8 cellular contexts compared by ENCODE assay signal in the genomic region with DNA sequence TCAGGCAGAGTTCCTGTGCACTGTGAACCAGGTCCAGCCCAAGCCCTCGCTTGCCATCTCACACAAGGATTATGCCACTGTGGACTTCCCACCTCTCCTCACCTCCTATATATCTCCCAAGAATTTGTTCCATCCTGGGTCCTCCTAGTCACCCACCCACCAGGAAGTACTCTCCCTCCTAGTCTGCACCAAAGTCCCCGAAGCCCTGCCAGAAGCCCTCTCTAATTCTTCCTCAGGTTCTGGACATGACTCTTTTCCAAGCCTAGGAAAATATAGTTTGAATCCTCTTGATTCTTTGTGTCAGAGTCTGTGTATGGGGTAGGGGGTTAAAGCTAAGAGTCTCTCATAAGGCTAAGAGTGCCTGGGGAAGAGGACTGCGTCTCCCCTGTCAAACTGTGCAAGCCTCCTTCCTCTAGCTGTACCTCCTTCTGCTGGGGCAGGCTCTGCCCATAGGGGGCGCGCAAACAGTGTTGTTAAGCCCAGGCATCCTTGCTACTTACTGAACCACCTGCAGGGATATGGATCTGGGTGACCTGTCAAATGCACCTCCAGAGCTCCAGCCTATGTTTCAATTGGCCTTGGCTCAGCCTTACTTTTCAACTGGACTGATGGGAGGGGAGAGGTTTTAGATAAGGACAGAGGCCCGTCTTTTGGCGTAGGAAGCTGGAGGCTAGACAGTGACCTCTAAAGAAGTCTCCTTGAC. TPM values are rescaled to one million over a fixed set of nuclear protein-coding genes. Genes with fewer than 3 reads are reported as not detected.
DNase-seq lines count a peak whose midpoint lies in the region; ATAC-seq, FAIRE-seq and TF ChIP-seq lines count a peak whose summit lies in the region.

No MANE protein-coding gene starts in this region.

- no peak for TF ChIP-seq POLR2A in tibial nerve (IDR thresholded peaks at IDR 0.05)

- peaks cover 66% of the 10 kb centered on the region for H3K27me3 Mint-ChIP-seq in activated T-cell treated with anti-CD3 and anti-CD28 coated beads, Interleukin-2, amount 50 U/mL, for 24 hours

- FAIRE-seq in pancreas (lab: Jason Lieb, UNC): no peak

- H2AFZ ChIP-seq in PC-3 (ENCODE audit: low read length): no peak overlapping the region

- peak overlapping the region; percentile 3; the same call in 1 of the 2 replicates for H3K4me3 ChIP-seq in PC-3 (ENCODE audit: low read length)
- no peak overlapping the region for H3K4me3 ChIP-seq in pancreas
- H3K4me3 ChIP-seq in tibial nerve: no peak overlapping the region

- POLR2A ChIA-PET in PC-3 (lab: Charles Lee; ENCODE audit: unreplicated experiment): interaction anchor here (0.6 kb wide), 1 partner anchor 107 kb away, joined by 4 read pairs; no protein-coding TSS in a partner anchor

- no peaks in the 10 kb centered on the region for H3F3A ChIP-seq in PC-3 (ENCODE audit: low read length, unreplicated experiment)

- no peaks in the 10 kb centered on the region for H3K9me3 ChIP-seq in PC-3 (ENCODE audit: low read length)
- no peaks in the 10 kb centered on the region for H3K9me3 ChIP-seq in pancreas
- H3K9me3 ChIP-seq in tibial nerve: no peaks in the 10 kb centered on the region

- no peak overlapping the region for H3K9ac ChIP-seq in PC-3 (ENCODE audit: low read length)

- H3K36me3 ChIP-seq in PC-3 (ENCODE audit: low read depth, low read length): no peaks in the 10 kb centered on the region
- no peaks in the 10 kb centered on the region for H3K36me3 ChIP-seq in pancreas
- no peaks in the 10 kb centered on the region for H3K36me3 ChIP-seq in tibial nerve

- TF ChIP-seq CTCF in PC-3 (conservative IDR thresholded peaks at IDR 0.05; ENCODE audit: low read depth, low read length) (peak; percentile 100), pancreas (IDR thresholded peaks at IDR 0.05) (peak; percentile 76 to 89 (median 81)), tibial nerve (IDR thresholded peaks at IDR 0.05) (peak; percentile 47 to 70 (median 60))

- ATAC-seq in PC-3 (peak; percentile 88), pancreas (peak; percentile 89 to 100 (median 96)), HG03378 (IDR thresholded peaks at IDR 0.05; ENCODE audit: unreplicated experiment) (no peak)

- TF ChIP-seq EP300 in Ishikawa (IDR thresholded peaks at IDR 0.05; ENCODE audit: borderline replicate concordance) (no peak), tibial nerve (IDR thresholded peaks at IDR 0.05) (no peak)

- WGBS in pancreas, 2 donors: 30 to 32% methylated on average over 7 of the region's 7 CpGs
- 45 to 48% methylated on average over 7 of the region's 7 CpGs for WGBS in tibial nerve, 2 donors

- DNase-seq in DMS153 treated with DMSO at 0.1 percent for 48 hours (lab: John Stamatoyannopoulos, UW; ENCODE audit: unreplicated experiment) (peak; percentile 66), PC-3 (peak; percentile 90), fibroblast of peridontal ligament (ENCODE audit: extremely low read depth) (peak; percentile 45), pancreas (peak; percentile 67 to 93 (median 86)), tibial nerve (ENCODE audit: low spot score in 2 of 2) (peak; percentile 45 to 78)
- DNase-seq in activated T-cell treated with anti-CD3 and anti-CD28 coated beads, Interleukin-2, amount 50 U/mL, for 24 hours: peak; percentile 87

- no TSS peak for BruUV-seq in PC-3 (replicated peaks; lab: Mats Ljungman, UMichigan)

- no peaks in the 10 kb centered on the region for H4K20me1 ChIP-seq in PC-3 (ENCODE audit: low read length)

- no peaks in the 10 kb centered on the region for H3K79me2 ChIP-seq in PC-3 (ENCODE audit: low read length)

- H3K27me3 ChIP-seq in PC-3 (ENCODE audit: low read length): no peaks in the 10 kb centered on the region
- no peaks in the 10 kb centered on the region for H3K27me3 ChIP-seq in pancreas
- H3K27me3 ChIP-seq in tibial nerve: peaks cover 0 to 72% of the 10 kb centered on the region in 2 donors

- H3K4me1 ChIP-seq in PC-3 (ENCODE audit: insufficient read depth, low read length) (peaks cover 28% of the 10 kb centered on the region), pancreas (no peaks in the 10 kb centered on the region), tibial nerve (no peaks in the 10 kb centered on the region)

- no peaks in the 10 kb centered on the region for H3K36me3 Mint-ChIP-seq in activated T-cell treated with anti-CD3 and anti-CD28 coated beads, Interleukin-2, amount 50 U/mL, for 24 hours (ENCODE audit: low read depth)

- H3K4me1 Mint-ChIP-seq in activated T-cell treated with anti-CD3 and anti-CD28 coated beads, Interleukin-2, amount 50 U/mL, for 24 hours (ENCODE audit: low read depth): no peaks in the 10 kb centered on the region

- H3K4me2 ChIP-seq in PC-3 (ENCODE audit: low read length): peak overlapping the region; percentile 65

- TF ChIP-seq RAD21 in Ishikawa (IDR thresholded peaks at IDR 0.05; ENCODE audit: low read depth): peak; percentile 91

- H3K4me3 Mint-ChIP-seq in activated T-cell treated with anti-CD3 and anti-CD28 coated beads, Interleukin-2, amount 50 U/mL, for 24 hours: no peak overlapping the region

- no peaks in the 10 kb centered on the region for H3K9me2 ChIP-seq in PC-3 (replicated peaks; ENCODE audit: low read length)

- no peak overlapping the region for H3K27ac Mint-ChIP-seq in activated T-cell treated with anti-CD3 and anti-CD28 coated beads, Interleukin-2, amount 50 U/mL, for 24 hours

- H3K27ac ChIP-seq in PC-3 (ENCODE audit: low read length): peak overlapping the region; percentile 8; the same call in 1 of the 2 replicates
- H3K27ac ChIP-seq in pancreas: no peak overlapping the region
- H3K27ac ChIP-seq in tibial nerve: no peak overlapping the region

- CTCF ChIA-PET in PC-3 (lab: Charles Lee): interaction anchor here (0.5 to 3.1 kb wide), 10 partner anchors 10 to 275 kb away, joined by 3 to 35 read pairs (median 4); partner anchors contain the start of gene DLX3

- intact Hi-C loops in PC-3 (cut with micrococcal nuclease): loop anchor here (1.0 to 5.0 kb wide), 2 partner anchors 44 to 50 kb away; no protein-coding TSS in a partner anchor
- intact Hi-C loops in pancreas (cut with DNase I): loop anchor here in 1 of 3 donors (5.0 kb wide), 1 partner anchor 45 kb away; the partner anchor contains the start of gene DLX3

- H3K9me3 Mint-ChIP-seq in activated T-cell treated with anti-CD3 and anti-CD28 coated beads, Interleukin-2, amount 50 U/mL, for 24 hours: no peaks in the 10 kb centered on the region

TF ChIP-seq in Ishikawa, 13 proteins besides CTCF, POLR2A, EP300 and RAD21:
- TF ChIP-seq MAX (IDR thresholded peaks at IDR 0.05): 0 out of 2 replicates have a peak, but pooled peaks have one; percentile 15
- TF ChIP-seq, protein P1, sequence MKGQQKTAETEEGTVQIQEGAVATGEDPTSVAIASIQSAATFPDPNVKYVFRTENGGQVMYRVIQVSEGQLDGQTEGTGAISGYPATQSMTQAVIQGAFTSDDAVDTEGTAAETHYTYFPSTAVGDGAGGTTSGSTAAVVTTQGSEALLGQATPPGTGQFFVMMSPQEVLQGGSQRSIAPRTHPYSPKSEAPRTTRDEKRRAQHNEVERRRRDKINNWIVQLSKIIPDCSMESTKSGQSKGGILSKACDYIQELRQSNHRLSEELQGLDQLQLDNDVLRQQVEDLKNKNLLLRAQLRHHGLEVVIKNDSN (IDR thresholded peaks at IDR 0.05): no peak

RNA-seq across cellular contexts. Expression of gene DLX4, which starts 16.6 kb away (rescaled TPM):
- total RNA-seq in PC-3 (2014; rRNA removed) (0.35 and 0.44 TPM in 2 replicates), pancreas (under 1 TPM in 3 of 6 donors, not detected in 3; 0.16 to 0.23 (median 0.20) TPM), tibial nerve (not detected)
- under 1 TPM; 0.26 to 0.30 TPM for polyA plus RNA-seq in pancreas

RNA-seq across cellular contexts. Expression of gene DLX3, which starts 42.7 kb away (rescaled TPM):
- total RNA-seq in PC-3 (2014; rRNA removed) (0.18 and 0.23 TPM in 2 replicates), pancreas (under 1 TPM; 0.09 to 0.53 (median 0.24) TPM), tibial nerve (under 1 TPM in 1 of 4 donors, not detected in 3; 0.30 TPM)
- polyA plus RNA-seq in pancreas: under 1 TPM; 0.33 to 0.42 TPM
